ENCODE assay signal across 38 cellular contexts in genomic region chr16:23215435-23215834, GRCh38. TPM values are rescaled to one million over a fixed set of nuclear protein-coding genes. Genes with fewer than 3 reads are reported as not detected.
"Had no signal": no experiment of that assay in that cellular context is flagged by ENCODE, and none has a peak within 500 bp of the region (broad histone marks: within the 10 kb centered on the region; RNA-seq: fewer than 3 reads in every experiment).

No MANE protein-coding gene starts in this region.

- H3K4me3 ChIP-seq: MG63 had no signal

- H3K9me3 ChIP-seq: MG63 had no signal

- DNase-seq: Karpas-422, Kasumi-1, MG63, MM.1S, MV-4-11, NCI-H1048, NCI-H1092, NCI-H1092 treated with DMSO at 0.1 percent for 48 hours, NCI-H1105, NCI-H1105 treated with DMSO at 0.1 percent for 48 hours, NCI-H1417, NCI-H1417 treated with DMSO at 0.1 percent for 48 hours, NCI-H1436, NCI-H1436 treated with DMSO at 0.1 percent for 48 hours, NCI-H146, NCI-H1694, NCI-H1694 treated with DMSO at 0.1 percent for 48 hours, NCI-H187, NCI-H187 treated with DMSO at 0.1 percent for 48 hours, NCI-H1930, NCI-H2029, NCI-H2029 treated with DMSO at 0.1 percent for 48 hours, NCI-H2081, NCI-H2081 treated with DMSO at 0.1 percent for 48 hours, NCI-H2107, NCI-H2171, NCI-H2171 treated with DMSO at 0.1 percent for 48 hours, NCI-H2227 treated with DMSO at 0.1 percent for 48 hours, NCI-H226, NCI-H345, NCI-H446, NCI-H446 treated with DMSO at 0.1 percent for 48 hours, NCI-H510A, NCI-H510A treated with DMSO at 0.1 percent for 48 hours had no signal

- H3K9ac ChIP-seq: KMS-11 had no signal

- H3K36me3 ChIP-seq: MG63 had no signal

- H3K27ac ChIP-seq: KMS-11 had no signal

- H3K4me2 ChIP-seq: KMS-11 had no signal

RNA-seq across cellular contexts. Expression of gene SCNN1G, which starts 32.9 kb away (rescaled TPM):
- total RNA-seq: LHCN-M2, M059J, NCI-H460 had no signal
